ENCODE assay signal across 8 cellular contexts in genomic region chr11:130159657-130160459, GRCh38. TPM values are rescaled to one million over a fixed set of nuclear protein-coding genes. Genes with fewer than 3 reads are reported as not detected.
DNase-seq lines count a peak whose midpoint lies in the region; ATAC-seq and TF ChIP-seq lines count a peak whose summit lies in the region.

Gene ST14 (plus strand): TSS chr11:130159782. CDS start chr11:130159980, 198 bp downstream.

- DNase-seq in DMS 273 (lab: John Stamatoyannopoulos, UW; ENCODE audit: unreplicated experiment) (peak; percentile 38), DMS 273 treated with DMSO at 0.1 percent for 48 hours (lab: John Stamatoyannopoulos, UW) (no peak), NCI-H146 (lab: John Stamatoyannopoulos, UW) (peak; percentile 82), breast epithelium (ENCODE audit: low spot score in 2 of 2) (peak; percentile 75 to 81), mesendoderm (peak; percentile 32)

- no peaks in the 10 kb centered on the region for H3K79me1 ChIP-seq in mesendoderm (ENCODE audit: low read length)

- H3K23ac ChIP-seq in mesendoderm (ENCODE audit: low read length), result peak within 1 kb of the TSS; percentile 16

- no CpG with 5 or more reads among the region's 88 CpGs for WGBS in mesendoderm (ENCODE audit: extremely low coverage, insufficient coverage, low lambda C conversion rate)

- H2BK5ac ChIP-seq in mesendoderm (ENCODE audit: low read length), result no peak within 1 kb of the TSS

- no peak for TF ChIP-seq POLR2A in breast epithelium (IDR thresholded peaks at IDR 0.05)

- H3K79me2 ChIP-seq in mesendoderm (ENCODE audit: control insufficient read depth, insufficient read depth, low read length), result no peaks in the 10 kb centered on the region

- peak within 1 kb of the TSS; percentile 19 for H3K18ac ChIP-seq in mesendoderm (ENCODE audit: low read length)

- intact Hi-C loops in breast epithelium (cut with DNase I; ENCODE audit: low total_unique reads), result no loop called here

- H3K36me3 ChIP-seq in breast epithelium (no peaks in the 10 kb centered on the region), mesendoderm (ENCODE audit: control insufficient read depth, insufficient read depth, low read length) (no peaks in the 10 kb centered on the region)

- H3K4me3 ChIP-seq in breast epithelium, result peak within 1 kb of the TSS; percentile 34 to 79 (median 67)
- peak within 1 kb of the TSS; percentile 27 for H3K4me3 ChIP-seq in mesendoderm (ENCODE audit: low read length)

- peak within 1 kb of the TSS; percentile 73 for H3K56ac ChIP-seq in mesendoderm (ENCODE audit: low read length)

- H3K4me1 ChIP-seq in breast epithelium (peaks cover 0 to 3% of the 10 kb centered on the region in 2 donors), mesendoderm (ENCODE audit: control insufficient read depth, low read depth, low read length) (no peaks in the 10 kb centered on the region)

- H4K5ac ChIP-seq in mesendoderm (ENCODE audit: low read length), result no peak within 1 kb of the TSS

- H3K9ac ChIP-seq in mesendoderm (ENCODE audit: low read length), result peak within 1 kb of the TSS; percentile 52

- H2BK120ac ChIP-seq in mesendoderm (ENCODE audit: low read depth, low read length), result no peak within 1 kb of the TSS

- TF ChIP-seq CTCF in breast epithelium (IDR thresholded peaks at IDR 0.05), result no peak

- H3K9me3 ChIP-seq in breast epithelium, result no peaks in the 10 kb centered on the region

- H3K4ac ChIP-seq in mesendoderm (ENCODE audit: low read depth, low read length), result no peak within 1 kb of the TSS

- H3K4me2 ChIP-seq in mesendoderm (ENCODE audit: low read length), result peak within 1 kb of the TSS; percentile 72

- H3K27me3 ChIP-seq in breast epithelium (no peaks in the 10 kb centered on the region), mesendoderm (ENCODE audit: insufficient read depth, low read length, poor library complexity) (peaks cover 16% of the 10 kb centered on the region)

- no peak within 1 kb of the TSS for H2BK15ac ChIP-seq in mesendoderm (replicated peaks; ENCODE audit: low read depth)

- peak within 1 kb of the TSS; percentile 86 to 88 for H3K27ac ChIP-seq in breast epithelium
- H3K27ac ChIP-seq in mesendoderm (ENCODE audit: low read depth, low read length), result no peak within 1 kb of the TSS

- ATAC-seq in HG03025 (IDR thresholded peaks at IDR 0.05; ENCODE audit: low FRiP score, unreplicated experiment) (no peak), HG02610 (IDR thresholded peaks at IDR 0.05; ENCODE audit: unreplicated experiment) (no peak), GM18511 (IDR thresholded peaks at IDR 0.05; ENCODE audit: unreplicated experiment) (no peak)

- H2AK5ac ChIP-seq in mesendoderm (ENCODE audit: low read length), result no peak within 1 kb of the TSS

- H4K8ac ChIP-seq in mesendoderm (ENCODE audit: low read depth, low read length), result no peak within 1 kb of the TSS

RNA-seq across cellular contexts. Expression of gene ST14, which starts in this region (rescaled TPM):
- total RNA-seq in breast epithelium, result 10 to 100 TPM in 2 of 3 donors, 1 to 10 TPM in 1; 9.9 to 89.0 (median 48.5) TPM
- 17.1 TPM for polyA plus RNA-seq in mesendoderm (2013, experiment 1 of 2)
- polyA plus RNA-seq in mesendoderm (2013, experiment 2 of 2), result 16.9 TPM
